In the genomic region with DNA sequence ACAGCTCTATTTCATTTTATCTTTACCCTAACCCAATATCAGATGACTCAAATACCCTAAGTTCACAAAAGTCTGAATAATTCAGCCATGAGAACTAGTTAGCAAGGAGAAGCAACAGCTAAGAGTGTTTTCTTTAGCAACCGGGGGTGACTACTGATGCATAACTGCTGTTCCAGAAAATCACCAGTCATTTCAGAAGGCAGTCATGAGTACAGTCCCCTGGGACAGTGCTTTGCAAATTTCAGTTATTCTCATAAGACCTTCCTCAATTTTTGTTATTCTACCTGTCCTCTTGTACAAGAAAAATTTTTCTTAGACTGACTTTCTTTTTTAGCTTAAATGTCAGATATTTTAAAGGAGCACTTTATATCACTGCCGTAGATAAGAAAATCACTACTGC, we compare ENCODE assay signal across 11 cellular contexts. TPM values are rescaled to one million over a fixed set of nuclear protein-coding genes. Genes with fewer than 3 reads are reported as not detected.
DNase-seq lines count a peak whose midpoint lies in the region; ATAC-seq and TF ChIP-seq lines count a peak whose summit lies in the region.
"Had no signal": no experiment of that assay in that cellular context is flagged by ENCODE, and none has a peak within 500 bp of the region (broad histone marks: within the 10 kb centered on the region; RNA-seq: fewer than 3 reads in every experiment).

No MANE protein-coding gene starts in this region.

- intact Hi-C loops in stomach (cut with DNase I; ENCODE audit: low total_unique reads) (no loop called here), left colon (cut with DNase I, micrococcal nuclease) (no loop called here)

- H3K4me1 ChIP-seq in HAP-1 (no peaks in the 10 kb centered on the region), stomach (no peaks in the 10 kb centered on the region)
- H3K4me1 ChIP-seq: SJCRH30 had no signal

- no peak overlapping the region for H3K4me3 ChIP-seq in HAP-1
- H3K4me3 ChIP-seq in stomach = peak overlapping the region in 1 of 4 donors; percentile 0
- H3K4me3 ChIP-seq: cardiac muscle cell, SJCRH30 had no signal

- H3K9me3 ChIP-seq in HAP-1 = no peaks in the 10 kb centered on the region
- H3K9me3 ChIP-seq in stomach = no peaks in the 10 kb centered on the region
- H3K9me3 ChIP-seq: SJCRH30 had no signal

- no peak for TF ChIP-seq EP300 in stomach (IDR thresholded peaks at IDR 0.05)

- no peaks in the 10 kb centered on the region for H3K27me3 ChIP-seq in HAP-1 (ENCODE audit: low read depth)
- H3K27me3 ChIP-seq in stomach = no peaks in the 10 kb centered on the region
- H3K27me3 ChIP-seq: cardiac muscle cell, SJCRH30 had no signal

- no peaks in the 10 kb centered on the region for H3K36me3 ChIP-seq in HAP-1 (replicated peaks)
- H3K36me3 ChIP-seq in stomach = no peaks in the 10 kb centered on the region
- H3K36me3 ChIP-seq: cardiac muscle cell, SJCRH30 had no signal

- TF ChIP-seq POLR2A in stomach (IDR thresholded peaks at IDR 0.05) = no peak

- WGBS in stomach, 5 donors = 31 to 48% (median 36%) methylated on average over 2 of the region's 2 CpGs

- ATAC-seq in GM21619 (IDR thresholded peaks at IDR 0.05; ENCODE audit: unreplicated experiment) = peak; percentile 99
- ATAC-seq in HG03575 (IDR thresholded peaks at IDR 0.05; ENCODE audit: extremely low read depth, insufficient number of reproducible peaks, low FRiP score, unreplicated experiment) = peak; percentile 99
- ATAC-seq in left colon = no peak

- TF ChIP-seq CTCF in GM13977 (IDR thresholded peaks at IDR 0.05; ENCODE audit: extremely low read depth, insufficient read depth, missing control alignments) (no peak), stomach (IDR thresholded peaks at IDR 0.05) (no peak)

- DNase-seq in GM13977 (ENCODE audit: low spot score) = peak; percentile 40
- peak; percentile 65 for DNase-seq in glomerular visceral epithelial cell (ENCODE audit: extremely low spot score)
- no peak for DNase-seq in stimulated activated CD4-positive, alpha-beta T cell treated with anti-CD3 and anti-CD28 coated beads, Interleukin-2, amount 100 ng/mL, for 24 hours
- no peak for DNase-seq in HAP-1 (ENCODE audit: low spot score in 2 of 2)
- DNase-seq in stomach = no peak
- no peak for DNase-seq in left colon

- peak overlapping the region in 1 of 5 donors; percentile 18 for H3K27ac ChIP-seq in stomach
- H3K27ac ChIP-seq: cardiac muscle cell, SJCRH30 had no signal

- in situ Hi-C loops in GM13977 (cut with MboI; ENCODE audit: low pct_unique_long_range_greater_than_20kb, low sequenced_read_pairs, unreplicated experiment) = no loop called here
- in situ Hi-C loops in HAP-1 (cut with MboI; ENCODE audit: low sequenced_read_pairs) = no loop called here

RNA-seq across cellular contexts. Expression of a gene that starts 16.4 kb away (rescaled TPM):
- total RNA-seq in stomach = 10 to 100 TPM in 2 of 5 donors, 1 to 10 TPM in 2, not detected in 1; 1.1 to 24.3 (median 8.5) TPM
- 1 to 10 TPM in 1 of 3 donors, under 1 TPM in 2; 0.31 to 2.1 (median 0.44) TPM for polyA plus RNA-seq in stomach
- total RNA-seq in left colon = 1 to 10 TPM; 1.2 to 1.3 TPM
- polyA plus RNA-seq: neural cell had no signal

Comparison
In these comparisons a context has a peak if more than half of its experiments do, and no peak if none do; other contexts are left out.
1. DNase-seq: peak in GM13977 (single experiment) and glomerular visceral epithelial cell (single experiment); none in stimulated activated CD4-positive, alpha-beta T cell treated with anti-CD3 and anti-CD28 coated beads, Interleukin-2, amount 100 ng/mL, for 24 hours (0 of 2), HAP-1 (0 of 2), stomach (single experiment) and left colon (0 of 2).